ENCODE assay signal across 20 cellular contexts in the genomic region with DNA sequence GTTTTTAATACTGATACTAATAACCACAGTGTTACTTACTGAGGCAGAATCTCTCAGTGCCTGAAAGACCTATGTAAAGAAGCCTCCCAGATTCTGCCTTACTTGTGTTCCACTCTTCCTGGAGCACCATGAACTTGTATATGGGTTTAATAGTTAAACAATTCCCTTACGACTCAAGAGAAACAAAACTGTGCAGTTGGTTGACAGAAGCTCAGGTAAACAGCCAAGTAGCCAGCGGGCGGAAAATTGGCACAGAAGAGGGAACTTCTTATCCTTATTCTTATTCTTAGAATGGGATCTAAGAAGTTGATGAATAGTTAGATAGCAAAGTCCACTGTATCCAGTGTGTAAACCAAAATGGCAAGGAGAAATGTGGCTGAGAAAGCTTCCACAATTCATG. TPM values are rescaled to one million over a fixed set of nuclear protein-coding genes. Genes with fewer than 3 reads are reported as not detected.
A peak's percentile ranks its signal among the peaks of the same experiment; 100 is the strongest.
DNase-seq lines count a peak whose midpoint lies in the region; ATAC-seq and TF ChIP-seq lines count a peak whose summit lies in the region.
"Had no signal": no experiment of that assay in that cellular context is flagged by ENCODE, and none has a peak within 500 bp of the region (broad histone marks: within the 10 kb centered on the region; RNA-seq: fewer than 3 reads in every experiment).

No MANE protein-coding gene starts in this region.

- no peaks in the 10 kb centered on the region for H3F3A ChIP-seq in smooth muscle cell (ENCODE audit: low read depth)
- no peaks in the 10 kb centered on the region for H3F3A ChIP-seq in MM.1S (ENCODE audit: insufficient read depth, low read length)

- DNase-seq in left colon (peak in 1 of 2 donors; percentile 53), smooth muscle cell (lab: John Stamatoyannopoulos, UW; ENCODE audit: unreplicated experiment) (no peak), upper lobe of right lung (no peak), MM.1S (no peak), heart left ventricle (no peak)
- DNase-seq: BE2C; CD4-positive, alpha-beta T cell; GF-D8; GOT3; NCI-H1694 treated with DMSO at 0.1 percent for 48 hours; NCI-H2107; NCI-H2227 treated with DMSO at 0.1 percent for 48 hours; NCI-H510A treated with DMSO at 0.1 percent for 48 hours; NCI-H82; OCI-M1; RPMI8226; SHP77 treated with DMSO at 0.1 percent for 48 hours had no signal

- H3K79me2 ChIP-seq in smooth muscle cell (ENCODE audit: low read depth) (no peaks in the 10 kb centered on the region), MM.1S (ENCODE audit: low read length) (no peaks in the 10 kb centered on the region)

- H3K4me2 ChIP-seq in smooth muscle cell (no peak overlapping the region), MM.1S (ENCODE audit: low read depth, low read length) (no peak overlapping the region)

- peak overlapping the region; percentile 4 for H2AFZ ChIP-seq in smooth muscle cell (ENCODE audit: low read depth)
- no peak overlapping the region for H2AFZ ChIP-seq in MM.1S (ENCODE audit: low read length)

- H3K36me3 ChIP-seq in smooth muscle cell (ENCODE audit: low read depth): no peaks in the 10 kb centered on the region
- H3K36me3 ChIP-seq in upper lobe of right lung: no peaks in the 10 kb centered on the region
- H3K36me3 ChIP-seq in MM.1S (replicated peaks; ENCODE audit: insufficient read depth, low read length): no peaks in the 10 kb centered on the region
- no peaks in the 10 kb centered on the region for H3K36me3 ChIP-seq in heart left ventricle
- H3K36me3 ChIP-seq: BE2C had no signal

- H3K9ac ChIP-seq in smooth muscle cell (ENCODE audit: low read depth): no peak overlapping the region
- no peak overlapping the region for H3K9ac ChIP-seq in MM.1S (ENCODE audit: low read length)

- H3K4me3 ChIP-seq in smooth muscle cell (no peak overlapping the region), upper lobe of right lung (no peak overlapping the region), MM.1S (ENCODE audit: low read length) (no peak overlapping the region), heart left ventricle (no peak overlapping the region)

- H3K4me1 ChIP-seq in smooth muscle cell (ENCODE audit: low read depth) (no peaks in the 10 kb centered on the region), upper lobe of right lung (no peaks in the 10 kb centered on the region), MM.1S (ENCODE audit: low read length) (no peaks in the 10 kb centered on the region), heart left ventricle (no peaks in the 10 kb centered on the region)
- H3K4me1 ChIP-seq: BE2C had no signal

- H4K20me1 ChIP-seq in smooth muscle cell (ENCODE audit: low read depth) (no peaks in the 10 kb centered on the region), MM.1S (ENCODE audit: insufficient read depth, low read length) (no peaks in the 10 kb centered on the region)

- H3K27ac ChIP-seq in 22Rv1: peak overlapping the region; percentile 75
- H3K27ac ChIP-seq in VCaP: peak overlapping the region; percentile 89
- peak overlapping the region; percentile 79 for H3K27ac ChIP-seq in smooth muscle cell (ENCODE audit: low read depth)
- H3K27ac ChIP-seq in upper lobe of right lung: no peak overlapping the region
- no peak overlapping the region for H3K27ac ChIP-seq in MM.1S (ENCODE audit: low read length)
- no peak overlapping the region for H3K27ac ChIP-seq in heart left ventricle

- H3K9me3 ChIP-seq in smooth muscle cell (replicated peaks; ENCODE audit: low read depth): no peaks in the 10 kb centered on the region
- no peaks in the 10 kb centered on the region for H3K9me3 ChIP-seq in upper lobe of right lung
- H3K9me3 ChIP-seq in MM.1S (replicated peaks; ENCODE audit: insufficient read depth, low read length): no peaks in the 10 kb centered on the region
- H3K9me3 ChIP-seq in heart left ventricle: no peaks in the 10 kb centered on the region
- H3K9me3 ChIP-seq: BE2C had no signal

- H3K27me3 ChIP-seq in smooth muscle cell (ENCODE audit: low read depth): no peaks in the 10 kb centered on the region
- no peaks in the 10 kb centered on the region for H3K27me3 ChIP-seq in upper lobe of right lung
- H3K27me3 ChIP-seq in MM.1S (replicated peaks; ENCODE audit: insufficient read depth, low read length): no peaks in the 10 kb centered on the region
- peaks cover 0 to 7% (median 0%) of the 10 kb centered on the region in 9 donors for H3K27me3 ChIP-seq in heart left ventricle

- ATAC-seq in left colon (peak; percentile 55), upper lobe of right lung (no peak), GM21723 (IDR thresholded peaks at IDR 0.05; ENCODE audit: unreplicated experiment) (no peak), heart left ventricle (no peak)

- WGBS in smooth muscle cell (ENCODE audit: low lambda C conversion rate): 92% methylated on average over 3 of the region's 3 CpGs
- WGBS in heart left ventricle, 4 donors: 81 to 95% (median 88%) methylated on average over 3 of the region's 3 CpGs

- TF ChIP-seq CTCF in 22Rv1 (IDR thresholded peaks at IDR 0.05) (no peak), VCaP (conservative IDR thresholded peaks at IDR 0.05) (no peak), smooth muscle cell (IDR thresholded peaks at IDR 0.05; ENCODE audit: borderline replicate concordance, insufficient read depth, poor library complexity, severe bottlenecking) (no peak), upper lobe of right lung (IDR thresholded peaks at IDR 0.05) (no peak), MM.1S (IDR thresholded peaks at IDR 0.05; ENCODE audit: low read length) (no peak), heart left ventricle (IDR thresholded peaks at IDR 0.05) (no peak)

- H3K9me2 ChIP-seq in MM.1S (replicated peaks; ENCODE audit: insufficient read depth, low read length): no peaks in the 10 kb centered on the region

- TF ChIP-seq POLR2A in heart left ventricle (IDR thresholded peaks at IDR 0.05): no peak

- intact Hi-C loops in left colon (cut with DNase I, micrococcal nuclease) (no loop called here), upper lobe of right lung (cut with DNase I) (no loop called here), heart left ventricle (cut with DNase I) (no loop called here)

RNA-seq across cellular contexts. Expression of a gene that starts 22.7 kb away (rescaled TPM):
- 10 to 100 TPM; 10.4 to 13.4 TPM for total RNA-seq in left colon
- total RNA-seq in smooth muscle cell: 24.0 and 40.1 TPM in 2 replicates
- polyA plus RNA-seq in smooth muscle cell: 62.2 and 68.4 TPM in 2 replicates
- total RNA-seq in upper lobe of right lung: 21.3 TPM
- 10 to 100 TPM in 5 of 9 donors, 1 to 10 TPM in 4; 1.8 to 18.1 (median 12.7) TPM for total RNA-seq in heart left ventricle
- polyA plus RNA-seq in heart left ventricle: 10 to 100 TPM; 14.5 to 16.5 TPM

RNA-seq across cellular contexts. Expression of a gene that starts 37.7 kb away (rescaled TPM):
- total RNA-seq in left colon (10 to 100 TPM; 36.3 to 41.9 TPM), smooth muscle cell (0.85 and 1.2 TPM in 2 replicates), upper lobe of right lung (0.93 TPM), heart left ventricle (under 1 TPM in 1 of 9 donors, not detected in 8; 0.21 TPM)
- polyA plus RNA-seq in smooth muscle cell (0.24 and 0.30 TPM in 2 replicates), heart left ventricle (under 1 TPM in 1 of 2 donors, not detected in 1; 0.01 TPM)
- total RNA-seq: CD4-positive, alpha-beta T cell had no signal

Comparison
In these comparisons a context has a peak if more than half of its experiments do, and no peak if none do; other contexts are left out.
1. H3K27ac ChIP-seq: peak in 22Rv1 (single experiment), VCaP (single experiment) and smooth muscle cell (single experiment); none in upper lobe of right lung (single experiment), MM.1S (single experiment) and heart left ventricle (0 of 12).
2. RNA of a gene that starts 37.7 kb away (total RNA-seq): 36.3 to 41.9 TPM in left colon; 0.85 to 1.2 TPM in smooth muscle cell, 0.93 TPM in upper lobe of right lung (single experiment) and 0.21 TPM in heart left ventricle; every median in the first group is over 10 times any median in the second.